In genomic region chr20:32238483-32239425, GRCh38 we compare ENCODE assay signal across 1 cellular context.
TF ChIP-seq lines count a peak whose summit lies in the region.

No MANE protein-coding gene starts in this region.

TF ChIP-seq in HepG2, 621 proteins besides CTCF, POLR2A, EP300 and RAD21:
- TF ChIP-seq KMT2A (CRISPR knock-in tag; IDR thresholded peaks at IDR 0.05) (no peak), POLR2G (IDR thresholded peaks at IDR 0.05; ENCODE audit: low read depth, low read length) (peak; percentile 27; the same call in 1 of the 2 replicates), MAFK (conservative IDR thresholded peaks at IDR 0.05 in 1 of 2, IDR thresholded peaks at IDR 0.05 in 1 of 2; ENCODE audit: low read length in 2 of 2) (peak; percentile 18 to 41; a peak in 1 of 4 replicates), ZNF501 (CRISPR knock-in tag; IDR thresholded peaks at IDR 0.05) (peak; percentile 56; the same call in 1 of the 2 replicates), ZNF432 (CRISPR knock-in tag; IDR thresholded peaks at IDR 0.05; ENCODE audit: borderline replicate concordance) (no peak), HMG20B (CRISPR knock-in tag; conservative IDR thresholded peaks at IDR 0.05) (no peak), ZNF563 (CRISPR knock-in tag; IDR thresholded peaks at IDR 0.05) (0 out of 2 replicates have a peak, but pooled peaks have one; percentile 33), NFKB2 (CRISPR knock-in tag; IDR thresholded peaks at IDR 0.05; ENCODE audit: borderline replicate concordance) (peak; percentile 42; the same call in 1 of the 2 replicates), MAF1 (CRISPR knock-in tag; IDR thresholded peaks at IDR 0.05; ENCODE audit: borderline replicate concordance) (no peak), ZNF121 (CRISPR knock-in tag; IDR thresholded peaks at IDR 0.05) (0 out of 2 replicates have a peak, but pooled peaks have one; percentile 8), ZNF430 (CRISPR knock-in tag; IDR thresholded peaks at IDR 0.05) (no peak), EED (CRISPR knock-in tag; IDR thresholded peaks at IDR 0.05) (no peak), RBM22 (optimal IDR thresholded peaks at IDR 0.05; ENCODE audit: low read length) (peak; percentile 74), SRSF4 (IDR thresholded peaks at IDR 0.05; ENCODE audit: low read depth, low read length, poor library complexity, severe bottlenecking) (no peak), ZNF280D (CRISPR knock-in tag; IDR thresholded peaks at IDR 0.05) (no peak), HES4 (CRISPR knock-in tag; IDR thresholded peaks at IDR 0.05; ENCODE audit: borderline replicate concordance) (0 out of 2 replicates have a peak, but pooled peaks have one; percentile 26), CAMTA2 (CRISPR knock-in tag; IDR thresholded peaks at IDR 0.05; ENCODE audit: borderline replicate concordance) (no peak)
